In genomic region chr7:27576360-27576944, GRCh38 we compare ENCODE assay signal across 9 cellular contexts.
A peak's percentile ranks its signal among the peaks of the same experiment; 100 is the strongest.
DNase-seq lines count a peak whose midpoint lies in the region; ATAC-seq and TF ChIP-seq lines count a peak whose summit lies in the region.
"Had no signal": no experiment of that assay in that cellular context is flagged by ENCODE, and none has a peak within 500 bp of the region (broad histone marks: within the 10 kb centered on the region; RNA-seq: fewer than 3 reads in every experiment).

No MANE protein-coding gene starts in this region.

- POLR2A ChIA-PET in activated CD8-positive, alpha-beta T cell treated with anti-CD3 and anti-CD28 coated beads, Interleukin-2, amount 10 ng/mL, durations not matched to agents 7 days and 5 days (lab: Charles Lee): no interaction called here

- DNase-seq in NCI-H1436 (lab: John Stamatoyannopoulos, UW) (peak; percentile 32), NCI-H1436 treated with DMSO at 0.1 percent for 48 hours (lab: John Stamatoyannopoulos, UW) (no peak), NCI-H2081 (lab: John Stamatoyannopoulos, UW) (peak; percentile 45 to 69), left ventricle myocardium superior (no peak), testis (no peak), islet precursor cell (no peak)
- no peak for DNase-seq in activated CD8-positive, alpha-beta T cell treated with anti-CD3 and anti-CD28 coated beads, Interleukin-2, amount 10 ng/mL, durations not matched to agents 7 days and 5 days
- DNase-seq in activated T-helper 1 cell treated with anti-CD3 and anti-CD28 coated beads, Interleukin-12 subunit alpha, Interleukin-12 subunit beta, Interleukin-2, Interleukin-4 antibody, amounts not matched to agents 30 ng/mL and 10 ng/mL and 1 ng/mL, durations not matched to agents 14 hours and 24 hours and 36 hours (ENCODE audit: low spot score): no peak

- no peaks in the 10 kb centered on the region for H3K36me3 ChIP-seq in testis (ENCODE audit: low read depth, missing control alignments)
- H3K36me3 ChIP-seq: BLaER1 had no signal

- peak; percentile 24 to 73 (median 29) for TF ChIP-seq CTCF in testis (IDR thresholded peaks at IDR 0.05)

- H3K4me3 ChIP-seq in testis: no peak overlapping the region
- H3K4me3 ChIP-seq: BLaER1 had no signal

- no peak overlapping the region for H3K4me3 Mint-ChIP-seq in activated CD8-positive, alpha-beta T cell treated with anti-CD3 and anti-CD28 coated beads, Interleukin-2, amount 10 ng/mL, durations not matched to agents 7 days and 5 days
- H3K4me3 Mint-ChIP-seq in activated T-helper 1 cell treated with anti-CD3 and anti-CD28 coated beads, Interleukin-12 subunit alpha, Interleukin-12 subunit beta, Interleukin-2, Interleukin-4 antibody, amounts not matched to agents 30 ng/mL and 10 ng/mL and 1 ng/mL, durations not matched to agents 14 hours and 24 hours and 36 hours: no peak overlapping the region

- no peaks in the 10 kb centered on the region for H3K27me3 ChIP-seq in testis
- H3K27me3 ChIP-seq: BLaER1 had no signal

- H3K36me3 Mint-ChIP-seq in activated CD8-positive, alpha-beta T cell treated with anti-CD3 and anti-CD28 coated beads, Interleukin-2, amount 10 ng/mL, durations not matched to agents 7 days and 5 days (ENCODE audit: low read depth): no peaks in the 10 kb centered on the region
- no peaks in the 10 kb centered on the region for H3K36me3 Mint-ChIP-seq in activated T-helper 1 cell treated with anti-CD3 and anti-CD28 coated beads, Interleukin-12 subunit alpha, Interleukin-12 subunit beta, Interleukin-2, Interleukin-4 antibody, amounts not matched to agents 30 ng/mL and 10 ng/mL and 1 ng/mL, durations not matched to agents 14 hours and 24 hours and 36 hours (ENCODE audit: low read depth)

- no peaks in the 10 kb centered on the region for H3K27me3 Mint-ChIP-seq in activated CD8-positive, alpha-beta T cell treated with anti-CD3 and anti-CD28 coated beads, Interleukin-2, amount 10 ng/mL, durations not matched to agents 7 days and 5 days (ENCODE audit: low read depth)
- peaks cover 5% of the 10 kb centered on the region for H3K27me3 Mint-ChIP-seq in activated T-helper 1 cell treated with anti-CD3 and anti-CD28 coated beads, Interleukin-12 subunit alpha, Interleukin-12 subunit beta, Interleukin-2, Interleukin-4 antibody, amounts not matched to agents 30 ng/mL and 10 ng/mL and 1 ng/mL, durations not matched to agents 14 hours and 24 hours and 36 hours (ENCODE audit: insufficient read depth)

- no peak overlapping the region for H3K27ac Mint-ChIP-seq in activated CD8-positive, alpha-beta T cell treated with anti-CD3 and anti-CD28 coated beads, Interleukin-2, amount 10 ng/mL, durations not matched to agents 7 days and 5 days
- H3K27ac Mint-ChIP-seq in activated T-helper 1 cell treated with anti-CD3 and anti-CD28 coated beads, Interleukin-12 subunit alpha, Interleukin-12 subunit beta, Interleukin-2, Interleukin-4 antibody, amounts not matched to agents 30 ng/mL and 10 ng/mL and 1 ng/mL, durations not matched to agents 14 hours and 24 hours and 36 hours: no peak overlapping the region

- intact Hi-C loops in left ventricle myocardium superior (cut with micrococcal nuclease) (loop anchor here (10.0 kb wide), 1 partner anchor 362 kb away; no protein-coding TSS in a partner anchor), testis (cut with DNase I; ENCODE audit: low total_unique reads) (loop anchor here (10.0 kb wide), 1 partner anchor 342 kb away; no protein-coding TSS in a partner anchor)
- intact Hi-C loops in activated T-helper 1 cell treated with anti-CD3 and anti-CD28 coated beads, Interleukin-12 subunit alpha, Interleukin-12 subunit beta, Interleukin-2, Interleukin-4 antibody, amounts not matched to agents 30 ng/mL and 10 ng/mL and 1 ng/mL, durations not matched to agents 14 hours and 24 hours and 36 hours (cut with micrococcal nuclease): loop anchor here (1.0 to 5.0 kb wide), 3 partner anchors 344 to 380 kb away; no protein-coding TSS in a partner anchor

- H3K9me3 Mint-ChIP-seq in activated CD8-positive, alpha-beta T cell treated with anti-CD3 and anti-CD28 coated beads, Interleukin-2, amount 10 ng/mL, durations not matched to agents 7 days and 5 days (ENCODE audit: insufficient read depth): no peaks in the 10 kb centered on the region
- H3K9me3 Mint-ChIP-seq in activated T-helper 1 cell treated with anti-CD3 and anti-CD28 coated beads, Interleukin-12 subunit alpha, Interleukin-12 subunit beta, Interleukin-2, Interleukin-4 antibody, amounts not matched to agents 30 ng/mL and 10 ng/mL and 1 ng/mL, durations not matched to agents 14 hours and 24 hours and 36 hours: no peaks in the 10 kb centered on the region

- H3K9me3 ChIP-seq in testis: no peaks in the 10 kb centered on the region
- H3K9me3 ChIP-seq: BLaER1 had no signal

- WGBS in testis, 2 donors: 87 to 89% methylated on average over 3 of the region's 3 CpGs

- CTCF ChIA-PET in activated CD8-positive, alpha-beta T cell treated with anti-CD3 and anti-CD28 coated beads, Interleukin-2, amount 10 ng/mL, durations not matched to agents 7 days and 5 days (lab: Charles Lee): interaction anchor here (0.8 to 4.8 kb wide), 5 partner anchors 8 to 380 kb away, joined by 3 to 23 read pairs (median 5); no protein-coding TSS in a partner anchor

- ATAC-seq in activated CD8-positive, alpha-beta T cell treated with anti-CD3 and anti-CD28 coated beads, Interleukin-2, amount 10 ng/mL, durations not matched to agents 7 days and 5 days: peak; percentile 49
- peak; percentile 54 for ATAC-seq in left ventricle myocardium superior

- no peaks in the 10 kb centered on the region for H3K4me1 ChIP-seq in testis
- H3K4me1 ChIP-seq: BLaER1 had no signal

- H3K27ac ChIP-seq in testis: no peak overlapping the region
- H3K27ac ChIP-seq: BLaER1 had no signal

- TF ChIP-seq POLR2A in testis (IDR thresholded peaks at IDR 0.05): no peak

- H3K4me1 Mint-ChIP-seq in activated CD8-positive, alpha-beta T cell treated with anti-CD3 and anti-CD28 coated beads, Interleukin-2, amount 10 ng/mL, durations not matched to agents 7 days and 5 days (ENCODE audit: low read depth): no peaks in the 10 kb centered on the region
- no peaks in the 10 kb centered on the region for H3K4me1 Mint-ChIP-seq in activated T-helper 1 cell treated with anti-CD3 and anti-CD28 coated beads, Interleukin-12 subunit alpha, Interleukin-12 subunit beta, Interleukin-2, Interleukin-4 antibody, amounts not matched to agents 30 ng/mL and 10 ng/mL and 1 ng/mL, durations not matched to agents 14 hours and 24 hours and 36 hours (ENCODE audit: low read depth)

Comparison
In these comparisons a context has a peak if more than half of its experiments do, and no peak if none do; other contexts are left out.
1. DNase-seq: peak in NCI-H1436 (single experiment) and NCI-H2081 (2 of 2); none in NCI-H1436 treated with DMSO at 0.1 percent for 48 hours (single experiment), activated CD8-positive, alpha-beta T cell treated with anti-CD3 and anti-CD28 coated beads, Interleukin-2, amount 10 ng/mL, durations not matched to agents 7 days and 5 days (single experiment), left ventricle myocardium superior (single experiment), testis (single experiment), islet precursor cell (single experiment) and activated T-helper 1 cell treated with anti-CD3 and anti-CD28 coated beads, Interleukin-12 subunit alpha, Interleukin-12 subunit beta, Interleukin-2, Interleukin-4 antibody, amounts not matched to agents 30 ng/mL and 10 ng/mL and 1 ng/mL, durations not matched to agents 14 hours and 24 hours and 36 hours (single experiment).